10 cellular contexts compared by ENCODE assay signal in the genomic region with DNA sequence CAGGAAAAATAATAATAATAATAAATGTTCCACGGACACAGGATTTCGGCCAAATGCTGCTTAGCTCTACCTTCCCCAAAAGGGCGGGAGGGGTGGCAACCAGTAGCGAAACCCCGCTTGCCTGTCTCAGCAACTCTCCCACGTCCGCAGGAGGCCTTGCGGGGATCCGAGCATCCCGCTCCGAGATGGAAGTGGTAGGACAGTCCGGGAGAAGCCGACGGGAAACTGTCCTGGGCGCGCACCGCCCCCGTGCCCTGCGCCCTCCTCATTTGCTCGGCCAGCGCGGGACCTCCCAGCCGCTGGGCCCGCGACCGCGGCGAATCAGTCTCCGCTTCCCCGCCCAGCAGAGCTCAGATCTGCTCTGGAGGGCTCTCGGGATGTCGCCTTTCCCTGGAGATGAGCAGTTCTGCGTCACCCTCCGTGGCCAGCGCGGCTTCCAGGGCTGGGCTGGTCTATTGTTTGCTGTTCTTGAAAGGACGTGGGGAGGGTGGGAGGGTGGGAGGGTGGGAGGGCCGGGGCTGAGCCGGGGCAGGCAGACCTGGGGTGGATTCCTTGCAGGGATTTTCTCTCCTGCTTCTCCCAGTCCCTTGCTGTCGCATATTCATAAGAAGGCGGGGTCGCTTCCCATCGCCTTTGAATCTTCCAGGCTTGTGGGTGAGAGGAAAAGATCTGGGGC. TPM values are rescaled to one million over a fixed set of nuclear protein-coding genes. Genes with fewer than 3 reads are reported as not detected.
A peak's percentile ranks its signal among the peaks of the same experiment; 100 is the strongest.
DNase-seq lines count a peak whose midpoint lies in the region; ATAC-seq and TF ChIP-seq lines count a peak whose summit lies in the region.
"Had no signal": no experiment of that assay in that cellular context is flagged by ENCODE, and none has a peak within 500 bp of the region (broad histone marks: within the 10 kb centered on the region; RNA-seq: fewer than 3 reads in every experiment).

No MANE protein-coding gene starts in this region.

- no peak overlapping the region for H2AFZ ChIP-seq in Karpas-422 (ENCODE audit: low read length)

- H3K4me3 ChIP-seq in BLaER1 (peak overlapping the region; percentile 61), esophagus (ENCODE audit: low read depth in 1 of 2, low read length in 2 of 2) (peak overlapping the region; percentile 22 to 23), Karpas-422 (ENCODE audit: low read length) (no peak overlapping the region)

- DNase-seq in NCI-H1930 (lab: John Stamatoyannopoulos, UW), result peak; percentile 32 to 45
- DNase-seq in neural crest cell (ENCODE audit: low read depth, low spot score), result peak; percentile 67
- no peak for DNase-seq in NK-92 treated with Interleukin-12 subunit alpha and Interleukin-12 subunit beta, amount 100 ng/mL, for 24 hours (lab: John Stamatoyannopoulos, UW)
- DNase-seq in Karpas-422, result no peak
- no peak for DNase-seq in T1000 (lab: John Stamatoyannopoulos, UW)
- DNase-seq: T-helper 17 cell had no signal

- peaks cover 20% of the 10 kb centered on the region for H3K27me3 Mint-ChIP-seq in neural crest cell (ENCODE audit: low read depth)

- no peak for TF ChIP-seq CTCF in neural crest cell (conservative IDR thresholded peaks at IDR 0.05)

- H3K36me3 ChIP-seq in BLaER1, result no peaks in the 10 kb centered on the region
- no peaks in the 10 kb centered on the region for H3K36me3 ChIP-seq in esophagus (ENCODE audit: control insufficient read depth in 2 of 2, insufficient read depth in 2 of 2, low read length in 1 of 2)
- H3K36me3 ChIP-seq in Karpas-422 (ENCODE audit: insufficient read depth, low read length), result no peaks in the 10 kb centered on the region

- H4K20me1 ChIP-seq in BLaER1 (peaks cover 5% of the 10 kb centered on the region; the same call in 1 of the 2 replicates), Karpas-422 (ENCODE audit: insufficient read depth, low read depth, low read length) (no peaks in the 10 kb centered on the region)

- H3K4me1 Mint-ChIP-seq in neural crest cell, result peaks cover 14% of the 10 kb centered on the region

- H3K27ac Mint-ChIP-seq in neural crest cell (ENCODE audit: unreplicated experiment), result peak overlapping the region; percentile 54
- H3K27ac Mint-ChIP-seq: natural killer cell treated with Interleukin-12 subunit alpha and Interleukin-12 subunit beta and Interleukin-15 and Interleukin-18, amount 100 ng/mL, for 72 hours; T-helper 17 cell had no signal

- no peak overlapping the region for H3K9ac ChIP-seq in BLaER1
- no peak overlapping the region for H3K9ac ChIP-seq in Karpas-422 (ENCODE audit: low read length)

- H3K27ac ChIP-seq in BLaER1, result no peak overlapping the region
- no peak overlapping the region for H3K27ac ChIP-seq in esophagus (ENCODE audit: low read depth in 2 of 2, low read length in 1 of 2)
- H3K27ac ChIP-seq in Karpas-422 (ENCODE audit: low read length), result no peak overlapping the region

- H3K4me1 ChIP-seq in BLaER1 (peaks cover 5% of the 10 kb centered on the region; the same call in 1 of the 2 replicates), esophagus (ENCODE audit: control insufficient read depth in 2 of 2, insufficient read depth in 2 of 2, low read length in 1 of 2) (no peaks in the 10 kb centered on the region), Karpas-422 (ENCODE audit: low read length) (no peaks in the 10 kb centered on the region)

- 1 to 3% methylated on average over 43 of the region's 43 CpGs for WGBS in esophagus, 2 donors

- no peaks in the 10 kb centered on the region for H3K79me2 ChIP-seq in Karpas-422 (ENCODE audit: low read length)

- H3K4me2 ChIP-seq in BLaER1, result peak overlapping the region; percentile 89
- H3K4me2 ChIP-seq in Karpas-422 (ENCODE audit: low read depth, low read length, poor library complexity, severe bottlenecking), result no peak overlapping the region

- H3K9me3 Mint-ChIP-seq in neural crest cell, result peaks cover 12% of the 10 kb centered on the region
- H3K9me3 Mint-ChIP-seq: natural killer cell treated with Interleukin-12 subunit alpha and Interleukin-12 subunit beta and Interleukin-15 and Interleukin-18, amount 100 ng/mL, for 72 hours had no signal

- peak overlapping the region; percentile 82 for H3K4me3 Mint-ChIP-seq in neural crest cell
- H3K4me3 Mint-ChIP-seq: natural killer cell treated with Interleukin-12 subunit alpha and Interleukin-12 subunit beta and Interleukin-15 and Interleukin-18, amount 100 ng/mL, for 72 hours; T-helper 17 cell had no signal

- H3K36me3 Mint-ChIP-seq in neural crest cell (ENCODE audit: low read depth), result peaks cover 2% of the 10 kb centered on the region

- no peaks in the 10 kb centered on the region for H3K9me2 ChIP-seq in Karpas-422 (replicated peaks; ENCODE audit: insufficient read depth, low read length)

- H3K27me3 ChIP-seq in BLaER1 (peaks cover 50% of the 10 kb centered on the region), esophagus (ENCODE audit: control insufficient read depth in 1 of 2, insufficient read depth in 2 of 2, low read length in 2 of 2) (peaks cover 3 to 10% of the 10 kb centered on the region in 2 donors), Karpas-422 (ENCODE audit: low read length) (no peaks in the 10 kb centered on the region)

- no peak for ATAC-seq in GM21423 (IDR thresholded peaks at IDR 0.05; ENCODE audit: unreplicated experiment)
- ATAC-seq: T-helper 17 cell had no signal

- H3K9me3 ChIP-seq in BLaER1, result peaks cover 25% of the 10 kb centered on the region
- H3K9me3 ChIP-seq in esophagus (ENCODE audit: control insufficient read depth in 2 of 2, insufficient read depth in 1 of 2, low read depth in 1 of 2, low read length in 1 of 2), result no peaks in the 10 kb centered on the region
- 0 out of 2 replicates have a peak, but pooled peaks cover 3% of the 10 kb centered on the region for H3K9me3 ChIP-seq in Karpas-422 (ENCODE audit: low read length)

RNA-seq across cellular contexts. Expression of a gene that starts 48.8 kb away (rescaled TPM):
- polyA plus RNA-seq in esophagus, result under 1 TPM; 0.16 to 0.20 TPM
- total RNA-seq in neural crest cell, result 0.14 TPM in 2 replicates
- 0.14 and 0.37 TPM in 2 replicates for total RNA-seq in Karpas-422 (2014; rRNA removed; shearing (Covaris generic); ENCODE audit: low replicate concordance)

Comparison
In these comparisons a context has a peak if more than half of its experiments do, and no peak if none do; other contexts are left out.
1. DNase-seq: peak in NCI-H1930 (2 of 2) and neural crest cell (single experiment); none in NK-92 treated with Interleukin-12 subunit alpha and Interleukin-12 subunit beta, amount 100 ng/mL, for 24 hours (single experiment), Karpas-422 (single experiment) and T1000 (single experiment).